In the genomic region with DNA sequence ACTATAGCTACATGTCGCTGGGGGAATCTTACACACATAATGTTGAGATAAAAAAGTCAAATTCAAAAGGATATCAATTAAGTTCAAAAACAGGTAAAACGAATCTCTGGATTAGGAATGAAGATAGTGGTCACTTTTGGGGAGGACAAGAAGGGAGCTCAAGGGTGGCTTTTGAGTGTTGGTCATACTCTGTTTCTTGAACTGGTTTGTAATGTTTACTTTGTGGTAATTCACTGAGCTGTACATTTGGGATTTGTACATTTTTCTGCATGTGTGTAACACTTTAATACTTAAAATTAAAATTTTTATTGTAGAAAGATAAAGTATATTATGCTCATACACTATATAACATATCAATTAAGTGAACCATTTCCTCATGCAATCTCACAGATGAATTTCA, we compare ENCODE assay signal across 33 cellular contexts.
"Had no signal": no experiment of that assay in that cellular context is flagged by ENCODE, and none has a peak within 500 bp of the region (broad histone marks: within the 10 kb centered on the region; RNA-seq: fewer than 3 reads in every experiment).

No MANE protein-coding gene starts in this region.

- H3K9me3 Mint-ChIP-seq: activated naive CD8-positive, alpha-beta T cell treated with anti-CD3 and anti-CD28 coated beads, Interleukin-2, amount 50 U/mL, for 24 hours; T-helper 1 cell treated with Interleukin-12 subunit alpha and Interleukin-12 subunit beta and Interleukin-4 antibody, amounts not matched to agents 30 μg/mL and 1 μg/mL, for 36 hours; T-helper 2 cell treated with Interferon-gamma antibody and Interleukin-4, amounts not matched to agents 5 μg/mL and 100 μg/mL, for 36 hours had no signal

- DNase-seq: activated CD4-positive, alpha-beta memory T cell treated with anti-CD3 and anti-CD28 coated beads, Interleukin-2, amount 10 ng/mL, durations not matched to agents 7 days and 5 days; activated CD4-positive, alpha-beta T cell treated with anti-CD3 and anti-CD28 coated beads for 4 hours; activated CD8-positive, alpha-beta memory T cell treated with anti-CD3 and anti-CD28 coated beads for 24 hours; activated CD8-positive, alpha-beta memory T cell treated with anti-CD3 and anti-CD28 coated beads, Interleukin-2, amount 10 ng/mL, durations not matched to agents 7 days and 5 days; activated CD8-positive, alpha-beta memory T cell treated with anti-CD3 and anti-CD28 coated beads, Interleukin-2, amount 50 U/mL, for 48 hours; activated gamma-delta T cell; activated naive CD4-positive, alpha-beta T cell treated with anti-CD3 and anti-CD28 coated beads for 36 hours; activated naive CD8-positive, alpha-beta T cell treated with anti-CD3 and anti-CD28 coated beads, Interleukin-2, amount 50 U/mL, for 24 hours; anterior cingulate cortex; caudate nucleus; MM.1S; MV-4-11; NCI-H1092; NCI-H1436 treated with DMSO at 0.1 percent for 48 hours; NCI-H1694 treated with DMSO at 0.1 percent for 48 hours; NCI-H2029 treated with DMSO at 0.1 percent for 48 hours; NCI-H2107; NCI-H345; NCI-H524 treated with DMSO at 0.1 percent for 48 hours; Peyer's patch; RPMI8226; SHP77 treated with DMSO at 0.1 percent for 48 hours; SK-N-SH had no signal

- FAIRE-seq: bronchial epithelial cell, TTC549 had no signal

- H3K27ac ChIP-seq: KMS-11, Peyer's patch, SJSA1 had no signal

- ATAC-seq: activated CD4-positive, CD25-positive, alpha-beta regulatory T cell treated with anti-CD3 and anti-CD28 coated beads, Interleukin-2, amount 50 U/mL, for 24 hours; activated CD8-positive, alpha-beta memory T cell treated with anti-CD3 and anti-CD28 coated beads, Interleukin-2, amount 10 ng/mL, durations not matched to agents 7 days and 5 days; activated naive CD8-positive, alpha-beta T cell treated with anti-CD3 and anti-CD28 coated beads, Interleukin-2, amount 50 U/mL, for 24 hours had no signal

- H3K27ac Mint-ChIP-seq: activated CD4-positive, alpha-beta memory T cell treated with anti-CD3 and anti-CD28 coated beads, Interleukin-2, amount 10 ng/mL, durations not matched to agents 7 days and 5 days; activated CD8-positive, alpha-beta memory T cell treated with anti-CD3 and anti-CD28 coated beads, Interleukin-2, amount 10 ng/mL, durations not matched to agents 7 days and 5 days; activated naive CD4-positive, alpha-beta T cell treated with anti-CD3 and anti-CD28 coated beads for 36 hours; activated naive CD8-positive, alpha-beta T cell treated with anti-CD3 and anti-CD28 coated beads, Interleukin-2, amount 50 U/mL, for 24 hours; activated T-helper 2 cell treated with anti-CD3 and anti-CD28 coated beads, Interferon-gamma antibody, Interleukin-2, Interleukin-4, amounts not matched to agents 10 μg/mL and 5 μg/mL and 100 μg/mL, durations not matched to agents 14 hours and 24 hours and 36 hours; brain; T-helper 1 cell treated with Interleukin-12 subunit alpha and Interleukin-12 subunit beta and Interleukin-4 antibody, amounts not matched to agents 30 μg/mL and 1 μg/mL, for 36 hours; T-helper 2 cell treated with Interferon-gamma antibody and Interleukin-4, amounts not matched to agents 5 μg/mL and 100 μg/mL, for 36 hours had no signal

- H3K4me3 Mint-ChIP-seq: activated CD4-positive, alpha-beta memory T cell treated with anti-CD3 and anti-CD28 coated beads, Interleukin-2, amount 10 ng/mL, durations not matched to agents 7 days and 5 days; activated CD8-positive, alpha-beta memory T cell treated with anti-CD3 and anti-CD28 coated beads, Interleukin-2, amount 10 ng/mL, durations not matched to agents 7 days and 5 days; activated naive CD4-positive, alpha-beta T cell treated with anti-CD3 and anti-CD28 coated beads for 36 hours; activated naive CD8-positive, alpha-beta T cell; activated naive CD8-positive, alpha-beta T cell treated with anti-CD3 and anti-CD28 coated beads, Interleukin-2, amount 50 U/mL, for 24 hours; brain; T-helper 1 cell treated with Interleukin-12 subunit alpha and Interleukin-12 subunit beta and Interleukin-4 antibody, amounts not matched to agents 30 μg/mL and 1 μg/mL, for 36 hours; T-helper 2 cell treated with Interferon-gamma antibody and Interleukin-4, amounts not matched to agents 5 μg/mL and 100 μg/mL, for 36 hours had no signal

- H3K4me3 ChIP-seq: Peyer's patch, SJSA1 had no signal

- H3K27me3 Mint-ChIP-seq: activated CD4-positive, alpha-beta memory T cell treated with anti-CD3 and anti-CD28 coated beads, Interleukin-2, amount 10 ng/mL, durations not matched to agents 7 days and 5 days; activated CD8-positive, alpha-beta memory T cell treated with anti-CD3 and anti-CD28 coated beads, Interleukin-2, amount 10 ng/mL, durations not matched to agents 7 days and 5 days; activated naive CD8-positive, alpha-beta T cell; activated naive CD8-positive, alpha-beta T cell treated with anti-CD3 and anti-CD28 coated beads, Interleukin-2, amount 50 U/mL, for 24 hours; brain had no signal

- H3K4me1 ChIP-seq: Peyer's patch, SJSA1 had no signal

- H3K9me3 ChIP-seq: Peyer's patch, SJSA1, SK-N-SH had no signal

- H3K27me3 ChIP-seq: Peyer's patch, SJSA1 had no signal
